ENCODE assay signal across 8 cellular contexts in the genomic region with DNA sequence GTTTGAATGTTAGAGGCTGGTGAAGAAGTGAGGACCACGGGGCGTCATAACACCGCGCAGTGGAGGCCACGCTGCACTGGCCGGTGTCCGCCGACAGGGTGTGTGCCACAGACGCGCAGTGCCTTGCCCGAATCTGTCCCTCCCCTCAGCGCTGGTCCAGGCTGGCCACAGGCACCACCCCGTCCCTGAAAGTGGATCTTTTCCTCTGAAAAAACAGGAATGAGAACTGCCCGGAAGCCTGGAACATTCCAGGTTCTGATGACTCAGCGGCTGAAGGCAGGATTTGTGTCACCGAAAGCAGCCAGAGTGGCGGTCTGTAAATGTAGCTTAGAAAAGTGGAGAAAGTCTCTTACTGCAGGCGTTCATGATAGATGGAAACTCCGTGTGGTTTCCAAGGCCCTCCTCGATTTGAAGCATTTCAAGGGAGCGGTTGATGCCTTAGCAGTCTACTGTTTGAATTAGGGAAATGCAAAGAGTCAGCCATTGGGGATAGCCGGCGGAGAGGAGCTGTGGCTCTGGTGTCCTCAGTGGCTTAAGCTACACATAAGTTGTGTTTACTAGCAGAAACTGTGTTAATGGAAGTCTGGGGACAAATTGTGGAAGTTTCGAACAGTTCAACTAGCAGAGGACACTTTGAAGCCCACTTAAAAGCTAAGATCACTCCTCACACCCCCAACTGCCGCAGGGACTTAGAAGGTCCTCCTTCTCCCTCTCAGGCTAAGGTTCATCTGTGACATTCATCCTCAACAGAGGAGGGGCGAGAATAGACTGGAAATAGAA.
DNase-seq lines count a peak whose midpoint lies in the region; ATAC-seq and TF ChIP-seq lines count a peak whose summit lies in the region.

No MANE protein-coding gene starts in this region.

- H3K4me3 ChIP-seq in left lung: peak overlapping the region; percentile 29 to 48

- no peaks in the 10 kb centered on the region for H3K9me3 Mint-ChIP-seq in activated CD4-positive, alpha-beta T cell treated with anti-CD3 and anti-CD28 coated beads for 36 hours (ENCODE audit: low read depth)

- H3K27ac ChIP-seq in left lung: peak overlapping the region; percentile 91 to 98

- in situ Hi-C loops in ACHN (cut with HindIII; ENCODE audit: low pct_ligation_motif_present, low pct_unique_long_range_greater_than_20kb, low sequenced_read_pairs): no loop called here

- H3K4me1 ChIP-seq in left lung: peaks cover 15 to 49% of the 10 kb centered on the region in 2 donors

- DNase-seq in ACHN: peak; percentile 92
- peak; percentile 90 for DNase-seq in NCI-H446 treated with DMSO at 0.1 percent for 48 hours (lab: John Stamatoyannopoulos, UW)
- peak; percentile 90 for DNase-seq in activated CD4-positive, alpha-beta T cell treated with anti-CD3 and anti-CD28 coated beads for 36 hours
- peak; percentile 96 for DNase-seq in dermis blood vessel endothelial cell
- DNase-seq in left lung: peak; percentile 93 to 95
- peak; percentile 76 for DNase-seq in stimulated activated CD4-positive, alpha-beta T cell treated with anti-CD3 and anti-CD28 coated beads, Interleukin-4, amount 100 ng/mL, for 1 hour

- intact Hi-C loops in activated CD4-positive, alpha-beta T cell treated with anti-CD3 and anti-CD28 coated beads for 36 hours (cut with DNase I, micrococcal nuclease): loop anchor here (1.0 to 5.0 kb wide), 13 partner anchors 71 to 777 kb away; partner anchors contain the start of genes GPALPP1 (in 2 of the 2), NUFIP1 (in 2 of the 2), COG3 (in 1 of the 2) and SLC25A30 (in 1 of the 2)
- intact Hi-C loops in left lung (cut with DNase I): no loop called here

- no peaks in the 10 kb centered on the region for H3K27me3 ChIP-seq in left lung

- CTCF ChIA-PET in activated CD4-positive, alpha-beta T cell treated with anti-CD3 and anti-CD28 coated beads for 36 hours (lab: Charles Lee): interaction anchor here (0.5 to 1.6 kb wide), 16 partner anchors 10 to 934 kb away, joined by 3 to 8 read pairs (median 3); no protein-coding TSS in a partner anchor

- TF ChIP-seq CTCF in left lung (IDR thresholded peaks at IDR 0.05): peak; percentile 54 to 88

- no peaks in the 10 kb centered on the region for H3K27me3 Mint-ChIP-seq in activated CD4-positive, alpha-beta T cell treated with anti-CD3 and anti-CD28 coated beads for 36 hours

- no peak overlapping the region for H3K4me3 Mint-ChIP-seq in activated CD4-positive, alpha-beta T cell treated with anti-CD3 and anti-CD28 coated beads for 36 hours

- no peak overlapping the region for H3K27ac Mint-ChIP-seq in activated CD4-positive, alpha-beta T cell treated with anti-CD3 and anti-CD28 coated beads for 36 hours

- no peaks in the 10 kb centered on the region for H3K36me3 Mint-ChIP-seq in activated CD4-positive, alpha-beta T cell treated with anti-CD3 and anti-CD28 coated beads for 36 hours (ENCODE audit: low read depth)

- no peaks in the 10 kb centered on the region for H3K36me3 ChIP-seq in left lung

- ATAC-seq in GM18511 (IDR thresholded peaks at IDR 0.05; ENCODE audit: unreplicated experiment) (peak; percentile 88), HG03045 (IDR thresholded peaks at IDR 0.05; ENCODE audit: unreplicated experiment) (peak; percentile 88), left lung (peak; percentile 91)
- peak; percentile 83 for ATAC-seq in activated CD4-positive, alpha-beta T cell treated with anti-CD3 and anti-CD28 coated beads for 36 hours

- H3K9me3 ChIP-seq in left lung: no peaks in the 10 kb centered on the region

- POLR2A ChIA-PET in activated CD4-positive, alpha-beta T cell treated with anti-CD3 and anti-CD28 coated beads for 36 hours (lab: Charles Lee): no interaction called here

- peaks cover 3% of the 10 kb centered on the region for H3K4me1 Mint-ChIP-seq in activated CD4-positive, alpha-beta T cell treated with anti-CD3 and anti-CD28 coated beads for 36 hours

Comparison
In these comparisons a context has a peak if more than half of its experiments do, and no peak if none do; other contexts are left out.
1. Peak in every context shown above with its lines: DNase-seq, ATAC-seq, H3K4me3 ChIP-seq and H3K27ac ChIP-seq.
2. intact Hi-C loops: an anchor here in activated CD4-positive, alpha-beta T cell treated with anti-CD3 and anti-CD28 coated beads for 36 hours (1.0 to 5.0 kb wide); none called in left lung.